Comparison of ENCODE assay signal across 8 cellular contexts in genomic region chr11:78350101-78350645, GRCh38.
DNase-seq lines count a peak whose midpoint lies in the region; ATAC-seq and TF ChIP-seq lines count a peak whose summit lies in the region.

No MANE protein-coding gene starts in this region.

- no peak for ATAC-seq in HG02759 (IDR thresholded peaks at IDR 0.05; ENCODE audit: unreplicated experiment)
- ATAC-seq in GM19452 (IDR thresholded peaks at IDR 0.05; ENCODE audit: unreplicated experiment) = no peak

- H3K36me3 ChIP-seq in HUES6 (ENCODE audit: control insufficient read depth, insufficient read depth, low read length) = no peaks in the 10 kb centered on the region
- H3K36me3 ChIP-seq in suprapubic skin = no peaks in the 10 kb centered on the region

- peaks cover 31% of the 10 kb centered on the region for H3K4me1 ChIP-seq in HUES6 (ENCODE audit: control insufficient read depth, insufficient read depth, low read length)
- H3K4me1 ChIP-seq in suprapubic skin = peaks cover 59% of the 10 kb centered on the region

- H3K27ac ChIP-seq in HUES6 (ENCODE audit: low read depth, low read length) = peak overlapping the region; percentile 43; the same call in 1 of the 2 replicates
- peak overlapping the region; percentile 80 for H3K27ac ChIP-seq in suprapubic skin

- H3K9ac ChIP-seq in HUES6 (ENCODE audit: low read length) = no peak overlapping the region

- no peaks in the 10 kb centered on the region for H3K9me3 ChIP-seq in HUES6 (ENCODE audit: control insufficient read depth, insufficient read depth, low read depth, low read length)
- H3K9me3 ChIP-seq in suprapubic skin = no peaks in the 10 kb centered on the region

- H3K27me3 ChIP-seq in HUES6 (ENCODE audit: control insufficient read depth, insufficient read depth, low read length) (no peaks in the 10 kb centered on the region), suprapubic skin (no peaks in the 10 kb centered on the region)

- TF ChIP-seq POLR2A in suprapubic skin (IDR thresholded peaks at IDR 0.05) = no peak

- H3K4me3 ChIP-seq in HUES6 (ENCODE audit: low read depth, low read length) (no peak overlapping the region), suprapubic skin (peak overlapping the region; percentile 24)

- no peak for TF ChIP-seq EP300 in suprapubic skin (IDR thresholded peaks at IDR 0.05)

- no peak for TF ChIP-seq CTCF in suprapubic skin (IDR thresholded peaks at IDR 0.05)

- WGBS in suprapubic skin = 20% methylated on average over 6 of the region's 6 CpGs

- DNase-seq in AML-193 (lab: John Stamatoyannopoulos, UW) = peak; percentile 84 to 85
- peak; percentile 31 for DNase-seq in amniotic epithelial cell (ENCODE audit: low read depth)
- peak; percentile 68 for DNase-seq in left kidney (ENCODE audit: low read depth, low spot score)
- no peak for DNase-seq in suprapubic skin (ENCODE audit: low spot score in 2 of 2)
- DNase-seq in activated naive CD4-positive, alpha-beta T cell (lab: John Stamatoyannopoulos, UW) = no peak

Comparison
In these comparisons a context has a peak if more than half of its experiments do, and no peak if none do; other contexts are left out.
1. DNase-seq: peak in AML-193 (2 of 2), amniotic epithelial cell (single experiment) and left kidney (single experiment); none in suprapubic skin (0 of 2) and activated naive CD4-positive, alpha-beta T cell (0 of 4).